In genomic region chr3:184133840-184134745, GRCh38 we compare ENCODE assay signal across 8 cellular contexts. TPM values are rescaled to one million over a fixed set of nuclear protein-coding genes. Genes with fewer than 3 reads are reported as not detected.
DNase-seq lines count a peak whose midpoint lies in the region; ATAC-seq, FAIRE-seq and TF ChIP-seq lines count a peak whose summit lies in the region.

No MANE protein-coding gene starts in this region.

- in situ Hi-C loops in GM12878 (cut with MboI) = no loop called here

- TF ChIP-seq POLR2A in GM12878 (IDR thresholded peaks at IDR 0.05; ENCODE audit: low read depth, low read length) (0 out of 2 replicates have a peak, but pooled peaks have one; percentile 12), prostate gland (IDR thresholded peaks at IDR 0.05) (no peak)

- H3K27me3 ChIP-seq in BE2C (no peaks in the 10 kb centered on the region), GM12878 (replicated peaks in 1 of 2; ENCODE audit: control insufficient read depth in 2 of 2, insufficient read depth in 2 of 2, low read length in 1 of 2) (no peaks in the 10 kb centered on the region), hepatocyte (no peaks in the 10 kb centered on the region), prostate gland (replicated peaks; ENCODE audit: insufficient read depth) (no peaks in the 10 kb centered on the region)

- intact Hi-C loops in GM12878 (cut with micrococcal nuclease; ENCODE audit: unreplicated experiment) = loop anchor here (1.0 to 10.0 kb wide), 3 partner anchors 21 to 239 kb away; partner anchors contain the start of genes ABCF3 and DVL3
- intact Hi-C loops in prostate gland (cut with DNase I) = loop anchor here (2.0 kb wide), 1 partner anchor 115 kb away; the partner anchor contains the start of genes ALG3 and EEF1AKMT4

- no peak for TF ChIP-seq EP300 in GM12878 (IDR thresholded peaks at IDR 0.05; ENCODE audit: borderline replicate concordance in 1 of 2, control insufficient read depth in 1 of 2, low read depth in 2 of 2, low read length in 2 of 2)

- DNase-seq in BE2C (peak; percentile 91), NCI-H1417 (lab: John Stamatoyannopoulos, UW) (peak; percentile 75 to 91 (median 86)), SW480 (ENCODE audit: low spot score) (peak; percentile 93), GM12878 (ENCODE audit: low read depth, low spot score) (no peak), hepatocyte (ENCODE audit: low spot score) (peak; percentile 88), prostate gland (ENCODE audit: low spot score) (peak; percentile 88)

- FAIRE-seq in GM12878 (lab: Jason Lieb, UNC) = peak; percentile 84

- no peaks in the 10 kb centered on the region for H3K9me3 ChIP-seq in BE2C
- H3K9me3 ChIP-seq in GM12878 (replicated peaks; ENCODE audit: control insufficient read depth, insufficient read depth, low read length) = no peaks in the 10 kb centered on the region
- H3K9me3 ChIP-seq in hepatocyte (ENCODE audit: low read depth) = no peaks in the 10 kb centered on the region
- no peaks in the 10 kb centered on the region for H3K9me3 ChIP-seq in prostate gland

- H3K4me1 ChIP-seq in BE2C = no peaks in the 10 kb centered on the region; the same call in 1 of the 2 replicates
- peaks cover 4% of the 10 kb centered on the region; the same call in 1 of the 2 replicates for H3K4me1 ChIP-seq in GM12878 (ENCODE audit: control insufficient read depth, insufficient read depth, low read length)
- H3K4me1 ChIP-seq in hepatocyte (ENCODE audit: insufficient read depth) = peaks cover 14% of the 10 kb centered on the region
- H3K4me1 ChIP-seq in prostate gland (replicated peaks) = peaks cover 16% of the 10 kb centered on the region

- SMC1A ChIA-PET in GM12878 (lab: Charles Lee; ENCODE audit: uncharacterized antibody, unreplicated experiment) = interaction anchor here (0.7 to 1.6 kb wide), 5 partner anchors 12 to 117 kb away, joined by 3 to 5 read pairs (median 3); no protein-coding TSS in a partner anchor

- no peaks in the 10 kb centered on the region for H3K9me2 ChIP-seq in hepatocyte (replicated peaks; ENCODE audit: insufficient read depth)

- H3K9ac ChIP-seq in GM12878 (ENCODE audit: control insufficient read depth, insufficient read depth, low read length) = peak overlapping the region; percentile 94

- H3K79me2 ChIP-seq in GM12878 (ENCODE audit: control insufficient read depth, insufficient read depth, low read length) (peaks cover 45% of the 10 kb centered on the region), hepatocyte (peaks cover 37% of the 10 kb centered on the region)

- H3K4me2 ChIP-seq in GM12878 (ENCODE audit: control insufficient read depth, insufficient read depth) (peak overlapping the region; percentile 91), hepatocyte (peak overlapping the region; percentile 93)

- CTCF ChIA-PET in GM12878 (lab: Yijun Ruan, JAX) = interaction anchor here (1.0 to 2.0 kb wide), 4 partner anchors 10 to 116 kb away, joined by 3 to 7 read pairs (median 4); partner anchors contain the start of genes ABCC5 and DVL3

- 0 out of 2 replicates have a peak, but pooled peaks have one; percentile 10 for TF ChIP-seq CTCF in BE2C (IDR thresholded peaks at IDR 0.05; ENCODE audit: low read depth, low read length)
- TF ChIP-seq CTCF in GM12878 (IDR thresholded peaks at IDR 0.05 in 2 of 3, conservative IDR thresholded peaks at IDR 0.05 in 1 of 3; ENCODE audit: control insufficient read depth in 2 of 3, extremely low read depth in 1 of 3, insufficient read depth in 1 of 3, low read depth in 3 of 3, low read length in 3 of 3) = no peak
- no peak for TF ChIP-seq CTCF in hepatocyte (IDR thresholded peaks at IDR 0.05; ENCODE audit: poor library complexity)
- TF ChIP-seq CTCF in prostate gland (IDR thresholded peaks at IDR 0.05) = peak in 1 of 4 experiments; percentile 8

- RAD21 ChIA-PET in GM12878 (lab: Charles Lee; ENCODE audit: unreplicated experiment) = interaction anchor here (1.1 to 2.6 kb wide), 3 partner anchors 22 to 116 kb away, joined by 3 to 10 read pairs (median 4); partner anchors contain the start of genes ABCC5 and DVL3

- H3K36me3 ChIP-seq in BE2C (peaks cover 20% of the 10 kb centered on the region), GM12878 (ENCODE audit: control insufficient read depth in 2 of 2, insufficient read depth in 2 of 2, low read length in 1 of 2) (no peaks in the 10 kb centered on the region), hepatocyte (replicated peaks; ENCODE audit: insufficient read depth, low read depth) (no peaks in the 10 kb centered on the region), prostate gland (no peaks in the 10 kb centered on the region)

- H4K20me1 ChIP-seq in GM12878 (ENCODE audit: control insufficient read depth, insufficient read depth) (no peaks in the 10 kb centered on the region), hepatocyte (ENCODE audit: insufficient read depth, poor library complexity, severe bottlenecking) (peaks cover 8% of the 10 kb centered on the region)

- 5% methylated on average over 36 of the region's 37 CpGs for WGBS in GM12878 (ENCODE audit: insufficient coverage, insufficient replicate concordance, low lambda C conversion rate, missing lambda C conversion rate)
- WGBS in hepatocyte (ENCODE audit: low lambda C conversion rate, missing lambda C conversion rate) = 1% methylated on average over 37 of the region's 37 CpGs
- WGBS in prostate gland = under 1% methylated on average over 37 of the region's 37 CpGs

- POLR2A ChIA-PET in GM12878 (lab: Charles Lee) = interaction anchor here (0.6 to 1.6 kb wide), 3 partner anchors 21 to 53 kb away, joined by 3 to 4 read pairs (median 4); partner anchors contain the start of gene DVL3

- H2AFZ ChIP-seq in GM12878 (ENCODE audit: control insufficient read depth, low read depth, low read length) (peak overlapping the region; percentile 98), hepatocyte (peak overlapping the region; percentile 99)

- H3K27ac ChIP-seq in GM12878 (ENCODE audit: control insufficient read depth, insufficient read depth) (peak overlapping the region; percentile 84), hepatocyte (peak overlapping the region; percentile 88), prostate gland (peak overlapping the region; percentile 94)

- no TSS peak for BruUV-seq in GM12878 (replicated peaks; lab: Mats Ljungman, UMichigan)

- H3K4me3 ChIP-seq in BE2C (ENCODE audit: low read depth, low read length) (peak overlapping the region; percentile 100), GM12878 (peak overlapping the region; percentile 95), hepatocyte (peak overlapping the region; percentile 90), prostate gland (peak overlapping the region; percentile 68 to 92)

- ATAC-seq in GM19452 (IDR thresholded peaks at IDR 0.05; ENCODE audit: unreplicated experiment) (peak; percentile 28), GM12878 (peak; percentile 74), HG03280 (IDR thresholded peaks at IDR 0.05; ENCODE audit: unreplicated experiment) (no peak)

- no peak for TF ChIP-seq RAD21 in GM12878 (IDR thresholded peaks at IDR 0.05; ENCODE audit: insufficient read depth, low read depth, low read length)

RNA-seq across cellular contexts. Expression of gene EIF2B5, which starts 1.1 kb away (rescaled TPM):
- polyA plus RNA-seq in BE2C (2012; ENCODE audit: insufficient read depth, insufficient read length, low read depth) = 88.5 TPM
- total RNA-seq in GM12878 (2013; cell fraction: nucleolus; rRNA removed) = 132 and 135 TPM in 2 replicates
- total RNA-seq in GM12878 (2014; rRNA removed) (50.9 and 53.9 TPM in 2 replicates), GM12878 (2014; rRNA removed; fragmentation: Illumina TruSeq; extraction: Trizol) (46.1 and 50.4 TPM in 2 replicates), GM12878 (2021) (44.9 and 50.7 TPM in 2 replicates), hepatocyte (34.6 and 35.0 TPM in 2 replicates), prostate gland (10 to 100 TPM; 54.9 to 61.5 TPM)
- polyA plus RNA-seq in GM12878 (2011; ENCODE audit: low read depth) = 31.4 TPM
- polyA plus RNA-seq in GM12878 (2011; rRNA removed) (49.7 and 58.5 TPM in 2 replicates), GM12878 (2014; fragmentation: Illumina TruSeq; extraction: Trizol) (53.5 and 55.9 TPM in 2 replicates), GM12878 (2014; fragmentation: Nextera tagmentation; extraction: Ambion mirVana) (10 to 100 TPM; 13.7 to 23.6 TPM), GM12878 (2014; rRNA removed) (65.1 and 72.4 TPM in 2 replicates), GM12878 (2016; fragmentation: Nextera tagmentation; extraction: Ambion mirVana) (10 to 100 TPM; 79.2 to 82.7 TPM), hepatocyte (35.6 and 41.0 TPM in 2 replicates)
- polyA plus RNA-seq in GM12878 (2011; cell fraction: cytosol; rRNA removed) = 55.7 and 63.4 TPM in 2 replicates
- 145 and 159 TPM in 2 replicates for polyA plus RNA-seq in GM12878 (2011; cell fraction: nucleus; rRNA removed)
- polyA plus RNA-seq in GM12878 (2012) = 33.0 and 34.6 TPM in 2 replicates
- polyA minus RNA-seq in GM12878 (2011; rRNA and poly(A)+ RNA removed) = 72.0 and 84.9 TPM in 2 replicates
- 13.2 and 18.6 TPM in 2 replicates for polyA minus RNA-seq in GM12878 (2011; cell fraction: cytosol; rRNA and poly(A)+ RNA removed)
- polyA minus RNA-seq in GM12878 (2011; cell fraction: nucleus; rRNA and poly(A)+ RNA removed) = 60.4 and 91.0 TPM in 2 replicates

RNA-seq across cellular contexts. Expression of gene DVL3, which starts 21.1 kb away (rescaled TPM):
- 210 TPM for polyA plus RNA-seq in BE2C (2012; ENCODE audit: insufficient read depth, insufficient read length, low read depth)
- total RNA-seq in GM12878 (2013; cell fraction: nucleolus; rRNA removed) = 59.5 and 59.7 TPM in 2 replicates
- 15.6 and 19.4 TPM in 2 replicates for total RNA-seq in GM12878 (2014; rRNA removed)
- 8.1 and 9.1 TPM in 2 replicates for total RNA-seq in GM12878 (2014; rRNA removed; fragmentation: Illumina TruSeq; extraction: Trizol)
- total RNA-seq in GM12878 (2021) = 34.3 and 39.7 TPM in 2 replicates
- 9.2 TPM for polyA plus RNA-seq in GM12878 (2011; ENCODE audit: low read depth)
- polyA plus RNA-seq in GM12878 (2011; rRNA removed) = 18.7 and 25.9 TPM in 2 replicates
- polyA plus RNA-seq in GM12878 (2011; cell fraction: cytosol; rRNA removed) = 27.4 and 32.2 TPM in 2 replicates
- polyA plus RNA-seq in GM12878 (2011; cell fraction: nucleus; rRNA removed) = 109 and 150 TPM in 2 replicates
- 20.8 and 21.5 TPM in 2 replicates for polyA plus RNA-seq in GM12878 (2012)
- polyA plus RNA-seq in GM12878 (2014; fragmentation: Illumina TruSeq; extraction: Trizol) = 13.8 and 19.1 TPM in 2 replicates
- 1 to 10 TPM; 2.2 to 2.4 TPM for polyA plus RNA-seq in GM12878 (2014; fragmentation: Nextera tagmentation; extraction: Ambion mirVana)
- polyA plus RNA-seq in GM12878 (2014; rRNA removed) = 33.0 and 34.0 TPM in 2 replicates
- polyA plus RNA-seq in GM12878 (2016; fragmentation: Nextera tagmentation; extraction: Ambion mirVana) = 1 to 10 TPM; 6.8 to 9.8 TPM
- 27.9 and 30.6 TPM in 2 replicates for polyA minus RNA-seq in GM12878 (2011; rRNA and poly(A)+ RNA removed)
- polyA minus RNA-seq in GM12878 (2011; cell fraction: cytosol; rRNA and poly(A)+ RNA removed) = 17.6 and 22.2 TPM in 2 replicates
- 23.1 and 41.1 TPM in 2 replicates for polyA minus RNA-seq in GM12878 (2011; cell fraction: nucleus; rRNA and poly(A)+ RNA removed)
- 45.9 and 49.1 TPM in 2 replicates for total RNA-seq in hepatocyte
- 121 and 154 TPM in 2 replicates for polyA plus RNA-seq in hepatocyte
- 10 to 100 TPM; 61.7 to 95.1 TPM for total RNA-seq in prostate gland

RNA-seq across cellular contexts. Expression of gene HTR3E, which starts 37.2 kb away (rescaled TPM):
- not detected for polyA plus RNA-seq in BE2C (2012; ENCODE audit: insufficient read depth, insufficient read length, low read depth)
- total RNA-seq in GM12878 (2013; cell fraction: nucleolus; rRNA removed) = not detected in 2 replicates
- total RNA-seq in GM12878 (2014; rRNA removed) = not detected in 2 replicates
- total RNA-seq in GM12878 (2014; rRNA removed; fragmentation: Illumina TruSeq; extraction: Trizol) = not detected in 2 replicates
- not detected in 2 replicates for total RNA-seq in GM12878 (2021)
- polyA plus RNA-seq in GM12878 (2011; ENCODE audit: low read depth) = not detected
- polyA plus RNA-seq in GM12878 (2011; rRNA removed) = not detected in 2 replicates
- not detected in 2 replicates for polyA plus RNA-seq in GM12878 (2011; cell fraction: cytosol; rRNA removed)
- not detected in 2 replicates for polyA plus RNA-seq in GM12878 (2011; cell fraction: nucleus; rRNA removed)
- not detected in 2 replicates for polyA plus RNA-seq in GM12878 (2012)
- not detected in 2 replicates for polyA plus RNA-seq in GM12878 (2014; fragmentation: Illumina TruSeq; extraction: Trizol)
- polyA plus RNA-seq in GM12878 (2014; fragmentation: Nextera tagmentation; extraction: Ambion mirVana) = not detected
- not detected in 2 replicates for polyA plus RNA-seq in GM12878 (2014; rRNA removed)
- polyA plus RNA-seq in GM12878 (2016; fragmentation: Nextera tagmentation; extraction: Ambion mirVana) = not detected
- polyA minus RNA-seq in GM12878 (2011; rRNA and poly(A)+ RNA removed) = not detected in 2 replicates
- not detected in 2 replicates for polyA minus RNA-seq in GM12878 (2011; cell fraction: cytosol; rRNA and poly(A)+ RNA removed)
- polyA minus RNA-seq in GM12878 (2011; cell fraction: nucleus; rRNA and poly(A)+ RNA removed) = not detected in 2 replicates
- total RNA-seq in hepatocyte = not detected in 2 replicates
- not detected in 2 replicates for polyA plus RNA-seq in hepatocyte
- total RNA-seq in prostate gland = not detected

RNA-seq across cellular contexts. Expression of gene AP2M1, which starts 40.6 kb away (rescaled TPM):
- 1,058 TPM for polyA plus RNA-seq in BE2C (2012; ENCODE audit: insufficient read depth, insufficient read length, low read depth)
- total RNA-seq in GM12878 (2013; cell fraction: nucleolus; rRNA removed) = 83.0 and 85.8 TPM in 2 replicates
- total RNA-seq in GM12878 (2014; rRNA removed) (148 and 159 TPM in 2 replicates), GM12878 (2014; rRNA removed; fragmentation: Illumina TruSeq; extraction: Trizol) (110 and 115 TPM in 2 replicates), GM12878 (2021) (180 and 191 TPM in 2 replicates), hepatocyte (222 and 243 TPM in 2 replicates), prostate gland (100 to 1,000 TPM; 183 to 307 TPM)
- 363 TPM for polyA plus RNA-seq in GM12878 (2011; ENCODE audit: low read depth)
- polyA plus RNA-seq in GM12878 (2011; rRNA removed) (163 and 269 TPM in 2 replicates), GM12878 (2014; fragmentation: Illumina TruSeq; extraction: Trizol) (120 and 164 TPM in 2 replicates), GM12878 (2014; fragmentation: Nextera tagmentation; extraction: Ambion mirVana) (10 to 100 TPM; 65.6 to 68.9 TPM), GM12878 (2014; rRNA removed) (156 and 174 TPM in 2 replicates), GM12878 (2016; fragmentation: Nextera tagmentation; extraction: Ambion mirVana) (100 to 1,000 TPM; 340 to 356 TPM), hepatocyte (389 and 436 TPM in 2 replicates)
- 161 and 196 TPM in 2 replicates for polyA plus RNA-seq in GM12878 (2011; cell fraction: cytosol; rRNA removed)
- 276 and 344 TPM in 2 replicates for polyA plus RNA-seq in GM12878 (2011; cell fraction: nucleus; rRNA removed)
- polyA plus RNA-seq in GM12878 (2012) = 175 and 249 TPM in 2 replicates
- polyA minus RNA-seq in GM12878 (2011; rRNA and poly(A)+ RNA removed) = 166 and 258 TPM in 2 replicates
- polyA minus RNA-seq in GM12878 (2011; cell fraction: cytosol; rRNA and poly(A)+ RNA removed) = 45.6 and 50.7 TPM in 2 replicates
- polyA minus RNA-seq in GM12878 (2011; cell fraction: nucleus; rRNA and poly(A)+ RNA removed) = 52.1 and 85.1 TPM in 2 replicates

RNA-seq across cellular contexts. Expression of gene ABCF3, which starts 51.9 kb away (rescaled TPM):
- 162 TPM for polyA plus RNA-seq in BE2C (2012; ENCODE audit: insufficient read depth, insufficient read length, low read depth)
- total RNA-seq in GM12878 (2013; cell fraction: nucleolus; rRNA removed) = 51.7 and 54.6 TPM in 2 replicates
- total RNA-seq in GM12878 (2014; rRNA removed) = 46.6 and 49.4 TPM in 2 replicates
- total RNA-seq in GM12878 (2014; rRNA removed; fragmentation: Illumina TruSeq; extraction: Trizol) = 25.7 and 25.8 TPM in 2 replicates
- total RNA-seq in GM12878 (2021) = 56.1 and 61.8 TPM in 2 replicates
- 21.7 TPM for polyA plus RNA-seq in GM12878 (2011; ENCODE audit: low read depth)
- 30.8 and 44.4 TPM in 2 replicates for polyA plus RNA-seq in GM12878 (2011; rRNA removed)
- polyA plus RNA-seq in GM12878 (2011; cell fraction: cytosol; rRNA removed) = 54.9 and 80.9 TPM in 2 replicates
- polyA plus RNA-seq in GM12878 (2011; cell fraction: nucleus; rRNA removed) = 273 and 282 TPM in 2 replicates
- polyA plus RNA-seq in GM12878 (2012) = 40.9 and 45.8 TPM in 2 replicates
- polyA plus RNA-seq in GM12878 (2014; fragmentation: Illumina TruSeq; extraction: Trizol) = 21.0 and 36.9 TPM in 2 replicates
- polyA plus RNA-seq in GM12878 (2014; fragmentation: Nextera tagmentation; extraction: Ambion mirVana) = 1 to 10 TPM; 6.1 to 8.1 TPM
- polyA plus RNA-seq in GM12878 (2014; rRNA removed) = 70.6 and 81.7 TPM in 2 replicates
- polyA plus RNA-seq in GM12878 (2016; fragmentation: Nextera tagmentation; extraction: Ambion mirVana) = 10 to 100 TPM; 66.8 to 71.3 TPM
- 53.6 and 96.3 TPM in 2 replicates for polyA minus RNA-seq in GM12878 (2011; rRNA and poly(A)+ RNA removed)
- polyA minus RNA-seq in GM12878 (2011; cell fraction: cytosol; rRNA and poly(A)+ RNA removed) = 22.8 and 23.0 TPM in 2 replicates
- 96.4 and 138 TPM in 2 replicates for polyA minus RNA-seq in GM12878 (2011; cell fraction: nucleus; rRNA and poly(A)+ RNA removed)
- total RNA-seq in hepatocyte = 31.6 and 33.1 TPM in 2 replicates
- 62.7 and 68.8 TPM in 2 replicates for polyA plus RNA-seq in hepatocyte
- total RNA-seq in prostate gland = 100 to 1,000 TPM in 1 of 2 donors, 10 to 100 TPM in 1; 62.9 to 103 TPM
